Comparison of ENCODE assay signal across 1 cellular context in genomic region chr1:151510020-151510405, GRCh38.
TF ChIP-seq lines count a peak whose summit lies in the region.

No MANE protein-coding gene starts in this region.

TF ChIP-seq in IMR-90, 13 proteins besides CTCF, POLR2A, EP300 and RAD21 (continued from another document):
- TF ChIP-seq USF2 (IDR thresholded peaks at IDR 0.05; ENCODE audit: low read depth, low read length) = no peak
- TF ChIP-seq MXI1 (IDR thresholded peaks at IDR 0.05; ENCODE audit: borderline replicate concordance, low read depth, low read length) = no peak
- no peak for TF ChIP-seq MAFK (IDR thresholded peaks at IDR 0.05; ENCODE audit: low read depth, low read length)
- TF ChIP-seq ELK1 (IDR thresholded peaks at IDR 0.05; ENCODE audit: borderline replicate concordance, low read depth, low read length) = no peak
- no peak for TF ChIP-seq RFX5 (IDR thresholded peaks at IDR 0.05; ENCODE audit: low read depth, low read length)
- TF ChIP-seq MAZ (IDR thresholded peaks at IDR 0.05; ENCODE audit: borderline replicate concordance, low read depth, low read length) = no peak
- no peak for TF ChIP-seq NFE2L2 (IDR thresholded peaks at IDR 0.05; ENCODE audit: low read depth, low read length)
- TF ChIP-seq CEBPB (IDR thresholded peaks at IDR 0.05; ENCODE audit: low read depth, low read length) = no peak
